In genomic region chrX:82961129-82961528, GRCh38 we compare ENCODE assay signal across 24 cellular contexts.
DNase-seq lines count a peak whose midpoint lies in the region; ATAC-seq and TF ChIP-seq lines count a peak whose summit lies in the region.
"Had no signal": no experiment of that assay in that cellular context is flagged by ENCODE, and none has a peak within 500 bp of the region (broad histone marks: within the 10 kb centered on the region; RNA-seq: fewer than 3 reads in every experiment).

No MANE protein-coding gene starts in this region.

- H3K4me1 Mint-ChIP-seq in MCF 10A (ENCODE audit: insufficient read depth, unreplicated experiment) (no peaks in the 10 kb centered on the region), progenitor cell of endocrine pancreas (ENCODE audit: low read depth) (peaks cover 4% of the 10 kb centered on the region)

- peaks cover 15% of the 10 kb centered on the region for H3K9me3 Mint-ChIP-seq in MCF 10A (ENCODE audit: unreplicated experiment)
- H3K9me3 Mint-ChIP-seq in progenitor cell of endocrine pancreas (ENCODE audit: low read depth): peaks cover 25% of the 10 kb centered on the region
- H3K9me3 Mint-ChIP-seq: activated CD4-positive, alpha-beta memory T cell treated with anti-CD3 and anti-CD28 coated beads for 36 hours had no signal

- peaks cover 0 to 23% of the 10 kb centered on the region in 2 donors for H3K27me3 ChIP-seq in breast epithelium
- H3K27me3 ChIP-seq: esophagus muscularis mucosa had no signal

- H3K36me3 Mint-ChIP-seq in MCF 10A (ENCODE audit: insufficient read depth, unreplicated experiment) (no peaks in the 10 kb centered on the region), progenitor cell of endocrine pancreas (ENCODE audit: insufficient read depth) (no peaks in the 10 kb centered on the region)
- H3K36me3 Mint-ChIP-seq: activated CD4-positive, alpha-beta memory T cell treated with anti-CD3 and anti-CD28 coated beads for 36 hours had no signal

- H3K27ac Mint-ChIP-seq in MCF 10A (ENCODE audit: low read depth, unreplicated experiment) (no peak overlapping the region), progenitor cell of endocrine pancreas (no peak overlapping the region)
- H3K27ac Mint-ChIP-seq: activated CD4-positive, alpha-beta memory T cell treated with anti-CD3 and anti-CD28 coated beads for 36 hours; HFFc6; T-helper 2 cell treated with Interferon-gamma antibody and Interleukin-4, amounts not matched to agents 5 μg/mL and 100 μg/mL, for 36 hours had no signal

- H3K27me3 Mint-ChIP-seq in MCF 10A (ENCODE audit: insufficient read depth, unreplicated experiment): no peaks in the 10 kb centered on the region
- H3K27me3 Mint-ChIP-seq in progenitor cell of endocrine pancreas: no peaks in the 10 kb centered on the region
- H3K27me3 Mint-ChIP-seq: activated CD4-positive, alpha-beta memory T cell treated with anti-CD3 and anti-CD28 coated beads for 36 hours had no signal

- TF ChIP-seq CTCF in MCF 10A (IDR thresholded peaks at IDR 0.05; ENCODE audit: unreplicated experiment) (no peak), breast epithelium (IDR thresholded peaks at IDR 0.05) (no peak), NB4 (IDR thresholded peaks at IDR 0.05; ENCODE audit: low read depth, low read length) (no peak), VCaP (conservative IDR thresholded peaks at IDR 0.05) (peak; percentile 39), progenitor cell of endocrine pancreas (IDR thresholded peaks at IDR 0.05; ENCODE audit: unreplicated experiment) (peak; percentile 36)

- intact Hi-C loops in MCF 10A (cut with micrococcal nuclease): loop anchor here (1.0 kb wide), 1 partner anchor 455 kb away; no protein-coding TSS in a partner anchor
- intact Hi-C loops in breast epithelium (cut with DNase I; ENCODE audit: low total_unique reads): no loop called here

- H3K4me3 ChIP-seq in breast epithelium (no peak overlapping the region), NB4 (ENCODE audit: low read depth, low read length) (no peak overlapping the region)
- H3K4me3 ChIP-seq: BLaER1, esophagus muscularis mucosa, lung, psoas muscle had no signal

- BruUV-seq in MCF 10A (replicated peaks; lab: Mats Ljungman, UMichigan): no TSS peak

- no peak for ATAC-seq in HG02642 (IDR thresholded peaks at IDR 0.05; ENCODE audit: poor library complexity, unreplicated experiment)
- ATAC-seq: psoas muscle, SK-N-SH treated with all-trans-retinoic acid at 6 μM for 48 hours had no signal

- POLR2A ChIA-PET in MCF 10A (lab: Yijun Ruan, JAX): interaction anchor here (0.6 kb wide), 1 partner anchor 1686 kb away, joined by 5 read pairs; no protein-coding TSS in a partner anchor

- H3K27ac ChIP-seq in breast epithelium (no peak overlapping the region), VCaP (no peak overlapping the region), substantia nigra (ENCODE audit: low read depth, low read length, poor library complexity, severe bottlenecking) (no peak overlapping the region)
- H3K27ac ChIP-seq: BLaER1, esophagus muscularis mucosa, HL-60, psoas muscle had no signal

- CTCF ChIA-PET in MCF 10A (lab: Yijun Ruan, JAX): interaction anchor here (0.6 to 1.5 kb wide), 4 partner anchors 10 to 974 kb away, joined by 3 to 6 read pairs (median 4); no protein-coding TSS in a partner anchor

- H3K4me1 ChIP-seq in breast epithelium: no peaks in the 10 kb centered on the region
- H3K4me1 ChIP-seq: BLaER1, esophagus muscularis mucosa, psoas muscle had no signal

- no peaks in the 10 kb centered on the region for H3K9me3 ChIP-seq in breast epithelium
- H3K9me3 ChIP-seq: BLaER1, esophagus muscularis mucosa, psoas muscle had no signal

- peak; percentile 19 for DNase-seq in MCF 10A (ENCODE audit: unreplicated experiment)
- DNase-seq in breast epithelium (ENCODE audit: low spot score in 2 of 2): no peak
- peak; percentile 6 for DNase-seq in NB4 (ENCODE audit: low read depth)
- DNase-seq in progenitor cell of endocrine pancreas (ENCODE audit: low spot score, unreplicated experiment): no peak
- no peak for DNase-seq in substantia nigra (lab: John Stamatoyannopoulos, UW)
- DNase-seq in HCEC 1CT: no peak
- DNase-seq: activated CD4-positive, alpha-beta memory T cell treated with anti-CD3 and anti-CD28 coated beads for 36 hours; activated CD4-positive, CD25-positive, alpha-beta regulatory T cell; activated effector memory CD4-positive, alpha-beta T cell treated with Interleukin-2 at 50 U/mL for 16 hours; HFFc6; IMR-90; islet precursor cell; NCI-H1694; NCI-H2227 treated with DMSO at 0.1 percent for 48 hours; NCI-H774; psoas muscle had no signal

- no peak overlapping the region for H3K4me3 Mint-ChIP-seq in MCF 10A (ENCODE audit: unreplicated experiment)
- H3K4me3 Mint-ChIP-seq in progenitor cell of endocrine pancreas (ENCODE audit: low read depth): no peak overlapping the region
- H3K4me3 Mint-ChIP-seq: activated CD4-positive, alpha-beta memory T cell treated with anti-CD3 and anti-CD28 coated beads for 36 hours; HFFc6; T-helper 2 cell treated with Interferon-gamma antibody and Interleukin-4, amounts not matched to agents 5 μg/mL and 100 μg/mL, for 36 hours had no signal

- no peak for TF ChIP-seq POLR2A in breast epithelium (IDR thresholded peaks at IDR 0.05)
- TF ChIP-seq POLR2A in NB4 (IDR thresholded peaks at IDR 0.05; ENCODE audit: extremely low read depth, insufficient read length): no peak

- no peaks in the 10 kb centered on the region for H3K36me3 ChIP-seq in breast epithelium
- H3K36me3 ChIP-seq: BLaER1, esophagus muscularis mucosa had no signal

Comparison
In these comparisons a context has a peak if more than half of its experiments do, and no peak if none do; other contexts are left out.
1. DNase-seq: peak in MCF 10A (single experiment) and NB4 (single experiment); none in breast epithelium (0 of 2), progenitor cell of endocrine pancreas (single experiment), substantia nigra (0 of 49) and HCEC 1CT (single experiment).
2. CTCF ChIP-seq: peak in VCaP (single experiment) and progenitor cell of endocrine pancreas (single experiment); none in MCF 10A (single experiment), breast epithelium (0 of 3) and NB4 (single experiment).